ENCODE assay signal across 9 cellular contexts in the genomic region with DNA sequence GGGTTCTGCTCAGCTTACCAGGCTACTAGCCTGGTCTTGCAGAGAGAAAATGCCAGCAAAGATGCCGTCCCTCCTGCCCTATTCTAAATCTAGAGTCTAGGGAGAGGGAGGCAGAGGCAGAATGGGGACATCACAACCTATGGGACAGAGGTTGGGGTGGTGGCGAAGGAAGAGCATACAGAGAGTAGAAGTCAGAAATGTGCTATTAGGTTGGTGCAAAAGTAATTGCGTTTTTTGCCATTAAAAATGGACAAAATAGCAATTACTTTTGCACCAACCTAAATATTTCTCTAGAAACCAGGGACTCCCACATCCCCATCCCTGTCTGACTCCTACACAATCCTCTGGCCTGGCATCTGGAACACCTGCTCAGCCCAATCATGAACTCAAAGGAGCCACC.
"Had no signal": no experiment of that assay in that cellular context is flagged by ENCODE, and none has a peak within 500 bp of the region (broad histone marks: within the 10 kb centered on the region; RNA-seq: fewer than 3 reads in every experiment).

No MANE protein-coding gene starts in this region.

- H3K4me1 ChIP-seq: HAP-1 had no signal

- ATAC-seq: HCT116, K562 had no signal

- H3K4me3 ChIP-seq: GM23248, HAP-1, K562 had no signal

- H3K36me3 ChIP-seq: HAP-1 had no signal

- H3K9ac ChIP-seq: GM23248 had no signal

- H3K9me3 ChIP-seq: HAP-1 had no signal

- H3K27ac ChIP-seq: GM23248, HL-60 had no signal

- DNase-seq: GOT3, H7, IMR-90, KG1 had no signal
